ENCODE assay signal across 19 cellular contexts in the genomic region with DNA sequence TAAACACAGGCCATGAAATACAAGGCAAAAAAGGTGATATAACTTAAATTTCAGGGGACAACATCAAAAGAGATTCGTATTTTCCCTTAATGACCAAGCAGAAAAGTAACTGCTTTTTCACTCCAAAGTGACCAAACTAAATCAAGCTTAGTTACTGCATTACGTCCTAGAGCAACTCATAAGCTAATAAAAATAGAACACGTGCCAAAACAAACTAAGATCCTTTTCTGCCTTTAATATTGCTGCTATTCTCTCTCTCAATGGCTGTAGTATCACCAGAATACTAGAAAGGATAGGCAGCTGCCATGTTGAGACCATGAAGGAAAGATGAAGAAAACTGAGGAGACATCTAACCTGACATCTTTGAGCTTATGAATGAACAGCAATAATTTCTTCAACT. TPM values are rescaled to one million over a fixed set of nuclear protein-coding genes. Genes with fewer than 3 reads are reported as not detected.
A peak's percentile ranks its signal among the peaks of the same experiment; 100 is the strongest.
DNase-seq lines count a peak whose midpoint lies in the region; ATAC-seq and TF ChIP-seq lines count a peak whose summit lies in the region.
"Had no signal": no experiment of that assay in that cellular context is flagged by ENCODE, and none has a peak within 500 bp of the region (broad histone marks: within the 10 kb centered on the region; RNA-seq: fewer than 3 reads in every experiment).

No MANE protein-coding gene starts in this region.

- H3K4me1 ChIP-seq in ACC112 (ENCODE audit: control insufficient read depth, insufficient read depth, low read length, unreplicated experiment): peaks cover 11% of the 10 kb centered on the region
- H3K4me1 ChIP-seq in PC-3 (ENCODE audit: insufficient read depth, low read length): no peaks in the 10 kb centered on the region
- H3K4me1 ChIP-seq: HAP-1, SJCRH30 had no signal

- no TSS peak for BruUV-seq in PC-3 (replicated peaks; lab: Mats Ljungman, UMichigan)

- no peak for DNase-seq in PC-3
- DNase-seq in choroid plexus epithelial cell (ENCODE audit: low read depth): peak; percentile 30
- peak; percentile 30 for DNase-seq in hepatic stellate cell (ENCODE audit: low spot score)
- DNase-seq in NCI-H2227 treated with DMSO at 0.1 percent for 48 hours (lab: John Stamatoyannopoulos, UW): no peak
- no peak for DNase-seq in GDM1 (lab: John Stamatoyannopoulos, UW)
- DNase-seq: DMS 273 treated with DMSO at 0.1 percent for 48 hours, Kasumi-1, NCI-H1417 treated with DMSO at 0.1 percent for 48 hours, NCI-H1930, NCI-H446 treated with DMSO at 0.1 percent for 48 hours, NCI-H748 treated with DMSO at 0.1 percent for 48 hours, PC-9, SJCRH30 had no signal

- H3K4me2 ChIP-seq in PC-3 (ENCODE audit: low read length): no peak overlapping the region
- H3K4me2 ChIP-seq: PC-9 had no signal

- CTCF ChIA-PET in PC-3 (lab: Charles Lee): interaction anchor here (0.7 kb wide), 1 partner anchor 123 kb away, joined by 4 read pairs; no protein-coding TSS in a partner anchor

- H3K36me3 ChIP-seq in ACC112 (ENCODE audit: insufficient read depth, low read length) (peaks cover 28% of the 10 kb centered on the region), PC-3 (ENCODE audit: low read depth, low read length) (peaks cover 9% of the 10 kb centered on the region; the same call in 1 of the 2 replicates)

- H4K20me1 ChIP-seq in PC-3 (ENCODE audit: low read length): no peaks in the 10 kb centered on the region

- intact Hi-C loops in PC-3 (cut with micrococcal nuclease): no loop called here

- H3K79me2 ChIP-seq in ACC112 (ENCODE audit: control insufficient read depth, insufficient read depth, low read length, unreplicated experiment) (peaks cover 4% of the 10 kb centered on the region), PC-3 (ENCODE audit: low read length) (no peaks in the 10 kb centered on the region)

- no peaks in the 10 kb centered on the region for H3F3A ChIP-seq in PC-3 (ENCODE audit: low read length, unreplicated experiment)

- no peak overlapping the region for H3K9ac ChIP-seq in PC-3 (ENCODE audit: low read length)

- H2AFZ ChIP-seq in ACC112 (ENCODE audit: low read length, unreplicated experiment): no peak overlapping the region
- H2AFZ ChIP-seq in PC-3 (ENCODE audit: low read length): no peak overlapping the region
- H2AFZ ChIP-seq: PC-9 had no signal

- H3K27ac ChIP-seq in ACC112 (ENCODE audit: low read depth, low read length): peak overlapping the region; percentile 16
- H3K27ac ChIP-seq in PC-3 (ENCODE audit: low read length): no peak overlapping the region
- H3K27ac ChIP-seq: C4-2B, HL-60, PC-9, SJCRH30 had no signal

- TF ChIP-seq CTCF in PC-3 (conservative IDR thresholded peaks at IDR 0.05; ENCODE audit: low read depth, low read length) (no peak), choroid plexus epithelial cell (conservative IDR thresholded peaks at IDR 0.05; ENCODE audit: low read depth, low read length) (no peak)

- H3K4me3 ChIP-seq in ACC112 (ENCODE audit: low read depth, low read length) (no peak overlapping the region), PC-3 (ENCODE audit: low read length) (no peak overlapping the region), choroid plexus epithelial cell (ENCODE audit: low read depth, low read length) (no peak overlapping the region)
- H3K4me3 ChIP-seq: HAP-1, PC-9, SJCRH30 had no signal

- ATAC-seq in PC-3 (peak; percentile 27; the same call in 1 of the 2 replicates), HG03432 (IDR thresholded peaks at IDR 0.05; ENCODE audit: unreplicated experiment) (no peak), GM18873 (IDR thresholded peaks at IDR 0.05; ENCODE audit: low FRiP score, unreplicated experiment) (no peak)

- H3K9me3 ChIP-seq in PC-3 (ENCODE audit: low read length): no peaks in the 10 kb centered on the region

- no peaks in the 10 kb centered on the region for H3K27me3 ChIP-seq in ACC112 (ENCODE audit: insufficient read depth, low read length)
- H3K27me3 ChIP-seq in PC-3 (ENCODE audit: low read length): no peaks in the 10 kb centered on the region
- H3K27me3 ChIP-seq: SJCRH30 had no signal

- POLR2A ChIA-PET in PC-3 (lab: Charles Lee; ENCODE audit: unreplicated experiment): no interaction called here

- H3K9me2 ChIP-seq in PC-3 (replicated peaks; ENCODE audit: low read length): no peaks in the 10 kb centered on the region

RNA-seq across cellular contexts. Expression of a gene that starts 43.3 kb away (rescaled TPM):
- 10.2 and 10.5 TPM in 2 replicates for total RNA-seq in PC-3 (2014; rRNA removed)

RNA-seq across cellular contexts. Expression of a gene that starts 50.8 kb away (rescaled TPM):
- total RNA-seq in PC-3 (2014; rRNA removed): 1.1 and 5.2 TPM in 2 replicates

Comparison
In these comparisons a context has a peak if more than half of its experiments do, and no peak if none do; other contexts are left out.
1. DNase-seq: peak in choroid plexus epithelial cell (single experiment) and hepatic stellate cell (single experiment); none in PC-3 (single experiment), NCI-H2227 treated with DMSO at 0.1 percent for 48 hours (single experiment) and GDM1 (single experiment).